Comparison of ENCODE assay signal across 23 cellular contexts in genomic region chr7:149750122-149750845, GRCh38.
"Had no signal": no experiment of that assay in that cellular context is flagged by ENCODE, and none has a peak within 500 bp of the region (broad histone marks: within the 10 kb centered on the region; RNA-seq: fewer than 3 reads in every experiment).

No MANE protein-coding gene starts in this region.

- H3K27ac ChIP-seq: coronary artery, esophagus muscularis mucosa, foreskin keratinocyte, gastroesophageal sphincter, heart left ventricle, hepatocyte, pancreas, skin epidermis, stomach, tibial artery had no signal

- H3K36me3 ChIP-seq: esophagus muscularis mucosa, gastroesophageal sphincter, heart left ventricle, pancreas, stomach, tibial artery had no signal

- H3K9me3 ChIP-seq: esophagus muscularis mucosa, gastroesophageal sphincter, heart left ventricle, mucosa of descending colon, pancreas, stomach had no signal

- DNase-seq: dermis blood vessel endothelial cell; effector memory CD4-positive, alpha-beta T cell; foreskin keratinocyte; heart left ventricle; kidney; mucosa of descending colon; naive thymus-derived CD4-positive, alpha-beta T cell; occipital lobe; pancreas; stimulated activated CD4-positive, alpha-beta T cell treated with anti-CD3 and anti-CD28 coated beads, Interleukin-15, amount 100 ng/mL, for 24 hours; stimulated activated CD4-positive, alpha-beta T cell treated with anti-CD3 and anti-CD28 coated beads, Interleukin-4, amount 100 ng/mL, for 1 hour; stimulated activated CD8-positive, alpha-beta memory T cell treated with anti-CD3 and anti-CD28 coated beads, Interleukin-4, amount 100 ng/mL, for 48 hours; stimulated activated naive CD4-positive, alpha-beta T cell treated with Interleukin-2 at 50 U/mL for 16 hours; stomach had no signal

- H2AFZ ChIP-seq: hepatocyte had no signal

- ATAC-seq: foreskin keratinocyte; gastroesophageal sphincter; heart left ventricle; left lobe of liver; mucosa of descending colon; naive thymus-derived CD4-positive, alpha-beta T cell; pancreas; sciatic nerve had no signal

- H3K4me2 ChIP-seq: hepatocyte had no signal

- H3K4me1 ChIP-seq: foreskin keratinocyte, gastroesophageal sphincter, pancreas, tibial artery had no signal

- H3K4me3 ChIP-seq: coronary artery, esophagus muscularis mucosa, gastroesophageal sphincter, heart left ventricle, hepatocyte, lung, mucosa of descending colon, pancreas, skin epidermis, stomach, tibial artery had no signal

- H3K79me2 ChIP-seq: hepatocyte had no signal

- H3K27me3 ChIP-seq: esophagus muscularis mucosa, foreskin keratinocyte, gastroesophageal sphincter, heart left ventricle, hepatocyte, pancreas, stomach had no signal
